Comparison of ENCODE assay signal across 20 cellular contexts in genomic region chr20:59299961-59300340, GRCh38. TPM values are rescaled to one million over a fixed set of nuclear protein-coding genes. Genes with fewer than 3 reads are reported as not detected.
A peak's percentile ranks its signal among the peaks of the same experiment; 100 is the strongest.
DNase-seq lines count a peak whose midpoint lies in the region; ATAC-seq and TF ChIP-seq lines count a peak whose summit lies in the region.
"Had no signal": no experiment of that assay in that cellular context is flagged by ENCODE, and none has a peak within 500 bp of the region (broad histone marks: within the 10 kb centered on the region; RNA-seq: fewer than 3 reads in every experiment).

No MANE protein-coding gene starts in this region.

- H3K27me3 Mint-ChIP-seq in neural crest cell (ENCODE audit: low read depth), result peaks cover 95% of the 10 kb centered on the region
- peaks cover 55% of the 10 kb centered on the region for H3K27me3 Mint-ChIP-seq in activated T-cell treated with anti-CD3 and anti-CD28 coated beads, Interleukin-2, amount 50 U/mL, for 4 hours (ENCODE audit: low read depth)
- peaks cover 48% of the 10 kb centered on the region for H3K27me3 Mint-ChIP-seq in activated T-cell treated with anti-CD3 and anti-CD28 coated beads, Interleukin-2, amount 50 U/mL, for 72 hours (ENCODE audit: low read depth)

- POLR2A ChIA-PET in Panc1 (lab: Charles Lee), result no interaction called here

- CTCF ChIA-PET in Panc1 (lab: Charles Lee), result no interaction called here

- H4K20me1 ChIP-seq in BLaER1, result no peaks in the 10 kb centered on the region

- ATAC-seq in Panc1, result peak; percentile 48; the same call in 1 of the 2 replicates
- ATAC-seq in activated T-cell treated with anti-CD3 and anti-CD28 coated beads, Interleukin-2, amount 50 U/mL, for 4 hours, result no peak
- ATAC-seq in activated T-cell treated with anti-CD3 and anti-CD28 coated beads, Interleukin-2, amount 50 U/mL, for 72 hours (replicated peaks in 1 of 2), result no peak

- no peak overlapping the region for H3K27ac Mint-ChIP-seq in neural crest cell (ENCODE audit: unreplicated experiment)
- H3K27ac Mint-ChIP-seq in activated T-cell treated with anti-CD3 and anti-CD28 coated beads, Interleukin-2, amount 50 U/mL, for 72 hours, result no peak overlapping the region
- H3K27ac Mint-ChIP-seq: activated CD4-positive, alpha-beta T cell treated with anti-CD3 and anti-CD28 coated beads, Interleukin-2, amount 10 ng/mL, durations not matched to agents 24 days and 14 days; activated naive CD8-positive, alpha-beta T cell treated with anti-CD3 and anti-CD28 coated beads, Interleukin-2, amount 10 ng/mL, durations not matched to agents 7 days and 5 days had no signal

- no peak for DNase-seq in Panc1 (ENCODE audit: low read depth, low spot score)
- DNase-seq in esophagus squamous epithelium (lab: John Stamatoyannopoulos, UW), result no peak
- DNase-seq in neural crest cell (ENCODE audit: low read depth, low spot score), result no peak
- DNase-seq in activated T-cell treated with anti-CD3 and anti-CD28 coated beads, Interleukin-2, amount 50 U/mL, for 4 hours, result no peak
- no peak for DNase-seq in HUDEP-2 (lab: John Stamatoyannopoulos, UW; ENCODE audit: unreplicated experiment in 76 of 76)
- DNase-seq in activated T-cell treated with anti-CD3 and anti-CD28 coated beads, Interleukin-2, amount 50 U/mL, for 72 hours, result no peak
- DNase-seq in stimulated activated naive CD4-positive, alpha-beta T cell treated with Interleukin-2 at 50 U/mL for 16 hours (lab: John Stamatoyannopoulos, UW), result no peak
- DNase-seq: activated CD4-positive, alpha-beta T cell treated with anti-CD3 and anti-CD28 coated beads, Interleukin-2, amount 10 ng/mL, durations not matched to agents 24 days and 14 days; activated naive CD8-positive, alpha-beta T cell treated with anti-CD3 and anti-CD28 coated beads, Interleukin-2, amount 10 ng/mL, durations not matched to agents 7 days and 5 days; activated T-cell treated with anti-CD3 and anti-CD28 coated beads for 4 hours; foreskin melanocyte; Karpas-422; mesenchymal stem cell; NCI-H1436; NCI-H446; T-helper 9 cell had no signal

- no peaks in the 10 kb centered on the region for H3K9me3 Mint-ChIP-seq in neural crest cell
- H3K9me3 Mint-ChIP-seq in activated T-cell treated with anti-CD3 and anti-CD28 coated beads, Interleukin-2, amount 50 U/mL, for 4 hours, result no peaks in the 10 kb centered on the region
- H3K9me3 Mint-ChIP-seq in activated T-cell treated with anti-CD3 and anti-CD28 coated beads, Interleukin-2, amount 50 U/mL, for 72 hours, result no peaks in the 10 kb centered on the region
- H3K9me3 Mint-ChIP-seq: activated CD4-positive, alpha-beta T cell treated with anti-CD3 and anti-CD28 coated beads, Interleukin-2, amount 10 ng/mL, durations not matched to agents 24 days and 14 days; activated naive CD8-positive, alpha-beta T cell treated with anti-CD3 and anti-CD28 coated beads, Interleukin-2, amount 10 ng/mL, durations not matched to agents 7 days and 5 days had no signal

- intact Hi-C loops in Panc1 (cut with micrococcal nuclease; ENCODE audit: unreplicated experiment) (no loop called here), esophagus squamous epithelium (cut with DNase I) (no loop called here)

- in situ Hi-C loops in Panc1 (cut with HindIII; ENCODE audit: low pct_unique_long_range_greater_than_20kb, low sequenced_read_pairs), result no loop called here

- no peaks in the 10 kb centered on the region for H3K27me3 ChIP-seq in BLaER1
- peaks cover 18% of the 10 kb centered on the region for H3K27me3 ChIP-seq in Panc1 (ENCODE audit: control insufficient read depth, insufficient read depth, low read length)
- H3K27me3 ChIP-seq in esophagus squamous epithelium, result peaks cover 0 to 80% (median 2%) of the 10 kb centered on the region in 4 donors

- no TSS peak for BruUV-seq in Panc1 (replicated peaks; lab: Mats Ljungman, UMichigan)

- no peak for TF ChIP-seq POLR2A in esophagus squamous epithelium (IDR thresholded peaks at IDR 0.05)

- H3K4me1 Mint-ChIP-seq in neural crest cell, result peaks cover 7% of the 10 kb centered on the region
- peaks cover 3% of the 10 kb centered on the region for H3K4me1 Mint-ChIP-seq in activated T-cell treated with anti-CD3 and anti-CD28 coated beads, Interleukin-2, amount 50 U/mL, for 4 hours (ENCODE audit: low read depth)
- H3K4me1 Mint-ChIP-seq in activated T-cell treated with anti-CD3 and anti-CD28 coated beads, Interleukin-2, amount 50 U/mL, for 72 hours (ENCODE audit: low read depth), result no peaks in the 10 kb centered on the region

- no peaks in the 10 kb centered on the region for H3K9me3 ChIP-seq in BLaER1
- no peaks in the 10 kb centered on the region for H3K9me3 ChIP-seq in Panc1 (ENCODE audit: control insufficient read depth, insufficient read depth, low read depth, low read length)
- H3K9me3 ChIP-seq in esophagus squamous epithelium, result no peaks in the 10 kb centered on the region

- WGBS in esophagus squamous epithelium, 2 donors, result 1 to 19% methylated on average over 4 to 12 of the region's 20 CpGs

- TF ChIP-seq CTCF in Panc1 (IDR thresholded peaks at IDR 0.05) (no peak), esophagus squamous epithelium (IDR thresholded peaks at IDR 0.05) (no peak), neural crest cell (conservative IDR thresholded peaks at IDR 0.05) (no peak)

- no peak overlapping the region for H3K27ac ChIP-seq in BLaER1
- no peak overlapping the region for H3K27ac ChIP-seq in Panc1 (ENCODE audit: low read length)
- peak overlapping the region in 3 of 4 donors; percentile 75 to 88 (median 78) for H3K27ac ChIP-seq in esophagus squamous epithelium
- H3K27ac ChIP-seq: cardiac muscle cell had no signal

- H3K36me3 Mint-ChIP-seq in neural crest cell (ENCODE audit: low read depth), result no peaks in the 10 kb centered on the region
- no peaks in the 10 kb centered on the region for H3K36me3 Mint-ChIP-seq in activated T-cell treated with anti-CD3 and anti-CD28 coated beads, Interleukin-2, amount 50 U/mL, for 4 hours (ENCODE audit: insufficient read depth)
- H3K36me3 Mint-ChIP-seq in activated T-cell treated with anti-CD3 and anti-CD28 coated beads, Interleukin-2, amount 50 U/mL, for 72 hours (ENCODE audit: insufficient read depth in 2 of 2), result no peaks in the 10 kb centered on the region
- H3K36me3 Mint-ChIP-seq: activated naive CD8-positive, alpha-beta T cell treated with anti-CD3 and anti-CD28 coated beads, Interleukin-2, amount 10 ng/mL, durations not matched to agents 7 days and 5 days had no signal

- no peak overlapping the region for H3K9ac ChIP-seq in BLaER1

- peak overlapping the region; percentile 9 for H3K4me3 Mint-ChIP-seq in neural crest cell
- no peak overlapping the region for H3K4me3 Mint-ChIP-seq in activated T-cell treated with anti-CD3 and anti-CD28 coated beads, Interleukin-2, amount 50 U/mL, for 4 hours
- H3K4me3 Mint-ChIP-seq in activated T-cell treated with anti-CD3 and anti-CD28 coated beads, Interleukin-2, amount 50 U/mL, for 72 hours, result no peak overlapping the region
- H3K4me3 Mint-ChIP-seq: activated CD4-positive, alpha-beta T cell treated with anti-CD3 and anti-CD28 coated beads, Interleukin-2, amount 10 ng/mL, durations not matched to agents 24 days and 14 days; activated naive CD8-positive, alpha-beta T cell treated with anti-CD3 and anti-CD28 coated beads, Interleukin-2, amount 10 ng/mL, durations not matched to agents 7 days and 5 days had no signal

- no peak overlapping the region for H3K4me3 ChIP-seq in BLaER1
- H3K4me3 ChIP-seq in Panc1 (ENCODE audit: low read depth in 2 of 2, low read length in 2 of 2), result no peak overlapping the region
- peak overlapping the region; percentile 49 to 62 (median 56) for H3K4me3 ChIP-seq in esophagus squamous epithelium
- H3K4me3 ChIP-seq: cardiac muscle cell had no signal

- peak overlapping the region; percentile 7; the same call in 1 of the 2 replicates for H3K4me2 ChIP-seq in BLaER1
- H3K4me2 ChIP-seq: smooth muscle cell had no signal

- H3K4me1 ChIP-seq in BLaER1 (peaks cover 6% of the 10 kb centered on the region; the same call in 1 of the 2 replicates), Panc1 (ENCODE audit: control insufficient read depth, insufficient read depth, low read length) (no peaks in the 10 kb centered on the region), esophagus squamous epithelium (peaks cover 4 to 57% (median 5%) of the 10 kb centered on the region in 3 donors)

- H3K36me3 ChIP-seq in BLaER1 (no peaks in the 10 kb centered on the region), Panc1 (ENCODE audit: control insufficient read depth, insufficient read depth, low read length) (no peaks in the 10 kb centered on the region), esophagus squamous epithelium (peaks cover 0 to 8% (median 0%) of the 10 kb centered on the region in 3 donors)
- H3K36me3 ChIP-seq: cardiac muscle cell had no signal

RNA-seq across cellular contexts. Expression of gene EDN3, which starts 0.5 kb away (rescaled TPM):
- not detected for total RNA-seq in Panc1 (2021; ENCODE audit: unreplicated experiment)
- not detected for polyA plus RNA-seq in Panc1 (2012; ENCODE audit: insufficient read length)
- 10 to 100 TPM in 2 of 4 donors, 1 to 10 TPM in 2; 7.5 to 65.2 (median 16.6) TPM for total RNA-seq in esophagus squamous epithelium
- total RNA-seq in neural crest cell, result 0.20 and 0.28 TPM in 2 replicates
- not detected for total RNA-seq in activated T-cell treated with anti-CD3 and anti-CD28 coated beads, Interleukin-2, amount 50 U/mL, for 4 hours
- not detected for total RNA-seq in activated T-cell treated with anti-CD3 and anti-CD28 coated beads, Interleukin-2, amount 50 U/mL, for 72 hours
- total RNA-seq: activated CD4-positive, alpha-beta T cell treated with anti-CD3 and anti-CD28 coated beads, Interleukin-2, amount 10 ng/mL, durations not matched to agents 24 days and 14 days; cardiac muscle cell; osteocyte; smooth muscle cell had no signal
- polyA plus RNA-seq: cardiac muscle cell, smooth muscle cell had no signal

Comparison
In these comparisons a context has a peak if more than half of its experiments do, and no peak if none do; other contexts are left out.
1. H3K27ac ChIP-seq: peak in esophagus squamous epithelium (3 of 4); none in BLaER1 (single experiment) and Panc1 (single experiment).
2. H3K4me3 ChIP-seq: peak in esophagus squamous epithelium (4 of 4); none in BLaER1 (single experiment) and Panc1 (0 of 2).